Comparison of ENCODE assay signal across 18 cellular contexts in the genomic region with DNA sequence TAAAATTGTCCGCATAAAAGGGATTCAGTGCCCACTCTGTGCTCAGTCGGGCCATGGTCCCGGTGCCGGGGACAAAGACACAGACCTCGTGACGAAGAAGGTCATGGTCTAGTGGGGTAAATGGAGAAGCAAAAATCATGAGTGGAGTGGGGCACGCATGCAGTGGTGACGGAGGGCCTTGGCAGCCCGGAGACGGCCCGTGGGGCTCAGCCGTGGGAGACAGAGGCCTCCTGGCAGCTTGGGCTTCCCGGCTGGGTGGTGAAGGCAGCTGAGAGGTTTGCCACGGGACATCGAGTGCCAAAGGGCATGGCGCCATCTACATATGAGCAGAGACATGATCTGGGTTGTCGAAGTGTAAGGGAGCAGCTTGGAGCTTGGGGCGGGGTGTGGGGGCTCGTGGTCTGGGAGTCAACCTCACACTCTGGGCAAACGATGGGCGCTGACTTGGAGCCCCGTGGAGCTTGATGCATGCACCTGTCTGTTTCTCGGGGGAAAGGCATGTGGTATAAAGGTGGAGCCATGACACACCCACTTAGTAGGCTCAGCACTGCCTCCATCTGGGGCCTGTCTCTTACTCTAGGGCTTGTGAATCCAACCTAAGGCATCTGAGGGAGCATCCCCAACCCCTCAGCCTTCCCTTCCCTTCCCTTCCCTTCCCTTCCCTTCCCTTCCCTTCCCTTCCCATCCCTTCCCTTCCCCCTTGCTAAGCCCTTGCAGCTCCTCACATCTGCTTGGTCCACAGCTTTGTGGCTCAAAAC.
"Had no signal": no experiment of that assay in that cellular context is flagged by ENCODE, and none has a peak within 500 bp of the region (broad histone marks: within the 10 kb centered on the region; RNA-seq: fewer than 3 reads in every experiment).

No MANE protein-coding gene starts in this region.

- H3K27me3 ChIP-seq: thyroid gland, upper lobe of right lung had no signal

- H3K27ac ChIP-seq: epithelial cell of prostate, lower lobe of right lung, thyroid gland, upper lobe of right lung had no signal

- H3K4me1 Mint-ChIP-seq: activated B cell treated with CpG ODN at 0.5 μM for 24 hours; activated naive CD4-positive, alpha-beta T cell treated with anti-CD3 and anti-CD28 coated beads, Interleukin-2, amount 10 ng/mL, durations not matched to agents 7 days and 5 days; activated naive CD8-positive, alpha-beta T cell treated with anti-CD3 and anti-CD28 coated beads, Interleukin-2, amount 50 U/mL, for 24 hours; naive B cell had no signal

- H3K27ac Mint-ChIP-seq: activated B cell treated with CpG ODN at 0.5 μM for 24 hours; activated CD4-positive, alpha-beta memory T cell treated with anti-CD3 and anti-CD28 coated beads for 36 hours; activated naive CD4-positive, alpha-beta T cell treated with anti-CD3 and anti-CD28 coated beads, Interleukin-2, amount 10 ng/mL, durations not matched to agents 7 days and 5 days; activated naive CD8-positive, alpha-beta T cell treated with anti-CD3 and anti-CD28 coated beads, Interleukin-2, amount 50 U/mL, for 24 hours; naive B cell had no signal

- H3K36me3 Mint-ChIP-seq: activated CD4-positive, alpha-beta memory T cell treated with anti-CD3 and anti-CD28 coated beads for 36 hours; activated naive CD4-positive, alpha-beta T cell treated with anti-CD3 and anti-CD28 coated beads, Interleukin-2, amount 10 ng/mL, durations not matched to agents 7 days and 5 days; naive B cell had no signal

- H3K9me3 ChIP-seq: lower lobe of right lung, mucosa of descending colon, thyroid gland, upper lobe of right lung had no signal

- H3K4me3 ChIP-seq: lower lobe of right lung, mucosa of descending colon, thyroid gland, upper lobe of right lung had no signal

- H3K4me3 Mint-ChIP-seq: activated B cell treated with CpG ODN at 0.5 μM for 24 hours; activated CD4-positive, alpha-beta memory T cell treated with anti-CD3 and anti-CD28 coated beads for 36 hours; activated naive CD4-positive, alpha-beta T cell treated with anti-CD3 and anti-CD28 coated beads, Interleukin-2, amount 10 ng/mL, durations not matched to agents 7 days and 5 days; activated naive CD8-positive, alpha-beta T cell treated with anti-CD3 and anti-CD28 coated beads, Interleukin-2, amount 50 U/mL, for 24 hours; naive B cell had no signal

- H3K4me1 ChIP-seq: lower lobe of right lung, thyroid gland, upper lobe of right lung had no signal

- H3K27me3 Mint-ChIP-seq: activated B cell treated with CpG ODN at 0.5 μM for 24 hours; activated naive CD8-positive, alpha-beta T cell treated with anti-CD3 and anti-CD28 coated beads, Interleukin-2, amount 50 U/mL, for 24 hours; naive B cell had no signal

- H3K9me3 Mint-ChIP-seq: activated B cell treated with CpG ODN at 0.5 μM for 24 hours; activated CD4-positive, alpha-beta memory T cell treated with anti-CD3 and anti-CD28 coated beads for 36 hours; activated naive CD4-positive, alpha-beta T cell treated with anti-CD3 and anti-CD28 coated beads, Interleukin-2, amount 10 ng/mL, durations not matched to agents 7 days and 5 days; activated naive CD8-positive, alpha-beta T cell treated with anti-CD3 and anti-CD28 coated beads, Interleukin-2, amount 50 U/mL, for 24 hours; naive B cell had no signal

- DNase-seq: activated B cell treated with CpG ODN at 0.5 μM for 24 hours; activated CD4-positive, alpha-beta T cell treated with anti-CD3 and anti-CD28 coated beads for 4 hours; activated naive CD4-positive, alpha-beta T cell treated with anti-CD3 and anti-CD28 coated beads, Interleukin-2, amount 10 ng/mL, durations not matched to agents 7 days and 5 days; kidney; lower lobe of right lung; mesendoderm; mucosa of descending colon; naive B cell; posterior cingulate gyrus; stimulated activated naive CD4-positive, alpha-beta T cell treated with Interleukin-2 at 50 U/mL for 16 hours; T-helper 1 cell; T-helper 9 cell; thyroid gland; upper lobe of right lung had no signal

- ATAC-seq: left lobe of liver, lower lobe of right lung, mucosa of descending colon, upper lobe of right lung had no signal
